27 cellular contexts compared by ENCODE assay signal in the genomic region with DNA sequence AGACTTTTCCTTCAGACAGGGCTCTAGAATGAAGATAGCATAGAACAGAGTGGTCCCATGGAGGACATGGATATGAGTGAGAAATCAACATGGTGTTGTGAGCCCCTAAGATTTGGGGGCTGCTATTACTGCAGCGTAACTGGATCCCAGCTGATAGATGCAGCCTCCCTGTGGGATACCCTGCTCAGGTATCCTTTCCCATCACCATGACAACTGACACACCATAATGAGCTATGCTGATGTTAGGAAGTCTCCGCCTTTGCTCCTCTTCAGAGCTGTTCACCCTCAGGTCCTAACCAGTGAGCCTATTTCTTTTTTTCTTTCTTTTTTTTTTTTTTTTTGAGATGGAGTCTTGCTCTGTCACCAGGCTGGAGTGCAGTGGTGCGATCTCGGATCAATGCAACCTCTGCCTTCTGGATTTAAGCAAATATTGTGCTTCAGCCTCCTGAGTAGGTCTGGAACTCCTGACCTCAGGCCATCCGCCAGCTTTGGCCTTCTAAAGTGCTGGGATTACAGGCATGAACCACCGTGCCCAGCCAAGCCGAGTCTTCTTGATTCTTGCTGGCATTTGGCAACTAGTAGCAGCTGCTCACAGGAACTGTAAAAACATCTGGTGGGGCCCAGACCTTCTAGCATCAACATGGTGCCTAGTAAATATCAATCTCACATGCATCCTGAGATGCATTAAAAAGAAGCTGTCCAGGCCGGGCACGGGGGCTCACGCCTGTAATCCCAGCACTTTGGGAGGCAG. TPM values are rescaled to one million over a fixed set of nuclear protein-coding genes. Genes with fewer than 3 reads are reported as not detected.
DNase-seq lines count a peak whose midpoint lies in the region; TF ChIP-seq lines count a peak whose summit lies in the region.
"Had no signal": no experiment of that assay in that cellular context is flagged by ENCODE, and none has a peak within 500 bp of the region (broad histone marks: within the 10 kb centered on the region; RNA-seq: fewer than 3 reads in every experiment).

No MANE protein-coding gene starts in this region.

- H3K27me3 ChIP-seq in SJCRH30: no peaks in the 10 kb centered on the region
- H3K27me3 ChIP-seq: colonic mucosa, left lung, neutrophil, thyroid gland, vagina had no signal

- H3K9me3 Mint-ChIP-seq in HFFc6: no peaks in the 10 kb centered on the region
- H3K9me3 Mint-ChIP-seq: activated T-cell treated with anti-CD3 and anti-CD28 coated beads, Interleukin-2, amount 50 U/mL, for 4 hours; T-helper 1 cell treated with Interleukin-12 subunit alpha and Interleukin-12 subunit beta and Interleukin-4 antibody, amounts not matched to agents 30 μg/mL and 1 μg/mL, for 36 hours had no signal

- no peak overlapping the region for H3K4me3 ChIP-seq in AG10803 (ENCODE audit: low read length)
- H3K4me3 ChIP-seq in SJCRH30: no peak overlapping the region
- H3K4me3 ChIP-seq: colonic mucosa, left lung, prostate gland, SK-N-MC, thyroid gland, vagina had no signal

- H3K27ac Mint-ChIP-seq in HFFc6: 0 out of 2 replicates have a peak overlapping the region, but pooled peaks have one; percentile 29
- H3K27ac Mint-ChIP-seq: T-helper 1 cell treated with Interleukin-12 subunit alpha and Interleukin-12 subunit beta and Interleukin-4 antibody, amounts not matched to agents 30 μg/mL and 1 μg/mL, for 36 hours had no signal

- H3K36me3 ChIP-seq in SJCRH30: no peaks in the 10 kb centered on the region
- H3K36me3 ChIP-seq: colonic mucosa, left lung, neutrophil, prostate gland, thyroid gland, vagina had no signal

- peaks cover 24% of the 10 kb centered on the region for H3K4me1 Mint-ChIP-seq in HFFc6 (ENCODE audit: low read depth)

- H3K27ac ChIP-seq in SJCRH30: no peak overlapping the region
- H3K27ac ChIP-seq: colonic mucosa, left lung, neutrophil, prostate gland, SK-N-MC, thyroid gland, vagina had no signal

- peaks cover 5% of the 10 kb centered on the region for H3K36me3 Mint-ChIP-seq in HFFc6 (ENCODE audit: low read depth)

- peak; percentile 50 for DNase-seq in AG10803 (ENCODE audit: low read depth)
- DNase-seq in HFFc6: no peak
- peak; percentile 55 to 71 for DNase-seq in SJCRH30
- peak; percentile 60 for DNase-seq in iPS-NIHi11 (ENCODE audit: low spot score)
- DNase-seq in activated T-cell treated with anti-CD3 and anti-CD28 coated beads, Interleukin-2, amount 50 U/mL, for 48 hours: no peak
- DNase-seq in COLO829 (ENCODE audit: low spot score): no peak
- DNase-seq in medulla oblongata (ENCODE audit: extremely low spot score): no peak
- DNase-seq: activated CD4-positive, CD25-positive, alpha-beta regulatory T cell; activated T-cell treated with anti-CD3 and anti-CD28 coated beads, Interleukin-2, amount 50 U/mL, for 4 hours; colonic mucosa; DMS79 treated with DMSO at 0.1 percent for 48 hours; effector CD4-positive, alpha-beta T cell; GDM1; left lung; mesendoderm; NCI-H1092; NCI-H187 treated with DMSO at 0.1 percent for 48 hours; NCI-H345; OCI-M1; stimulated activated CD4-positive, alpha-beta T cell treated with anti-CD3 and anti-CD28 coated beads, Interleukin-12 subunit alpha, Interleukin-12 subunit beta, amount 100 ng/mL, for 4 hours; stimulated activated CD4-positive, alpha-beta T cell treated with anti-CD3 and anti-CD28 coated beads, Interleukin-2, amount 100 ng/mL, for 48 hours; thyroid gland had no signal

- H3K4me1 ChIP-seq in SJCRH30: peaks cover 23% of the 10 kb centered on the region
- H3K4me1 ChIP-seq: colonic mucosa, left lung, prostate gland, thyroid gland had no signal

- peaks cover 4% of the 10 kb centered on the region for H3K27me3 Mint-ChIP-seq in HFFc6 (ENCODE audit: insufficient read depth)

- TF ChIP-seq CTCF in AG10803 (conservative IDR thresholded peaks at IDR 0.05; ENCODE audit: low read length) (no peak), HFFc6 (IDR thresholded peaks at IDR 0.05) (no peak)

- no peaks in the 10 kb centered on the region; the same call in 1 of the 2 replicates for H3K9me3 ChIP-seq in SJCRH30 (replicated peaks)
- H3K9me3 ChIP-seq: colonic mucosa, left lung, neutrophil, prostate gland, thyroid gland, vagina had no signal

- no peak overlapping the region for H3K4me3 Mint-ChIP-seq in HFFc6
- H3K4me3 Mint-ChIP-seq: activated T-cell treated with anti-CD3 and anti-CD28 coated beads, Interleukin-2, amount 50 U/mL, for 4 hours; T-helper 1 cell treated with Interleukin-12 subunit alpha and Interleukin-12 subunit beta and Interleukin-4 antibody, amounts not matched to agents 30 μg/mL and 1 μg/mL, for 36 hours had no signal

RNA-seq across cellular contexts. Expression of a gene that starts 17.1 kb away (rescaled TPM):
- total RNA-seq in HFFc6 (2021; fragmentation: NEBNext Ultra II Directional; extraction: Animal tissue kit (Norgen Biotek cat#: 25700)): 10 to 100 TPM; 56.3 to 71.2 (median 64.2) TPM
- total RNA-seq in SJCRH30 (2014; rRNA removed; shearing (Covaris generic)): 22.6 and 23.9 TPM in 2 replicates

RNA-seq across cellular contexts. Expression of a gene that starts 23.6 kb away (rescaled TPM):
- total RNA-seq in HFFc6 (2021; fragmentation: NEBNext Ultra II Directional; extraction: Animal tissue kit (Norgen Biotek cat#: 25700)): 10 to 100 TPM; 15.0 to 24.5 (median 17.5) TPM
- total RNA-seq in SJCRH30 (2014; rRNA removed; shearing (Covaris generic)): 21.5 and 21.8 TPM in 2 replicates

RNA-seq across cellular contexts. Expression of a gene that starts 23.8 kb away (rescaled TPM):
- total RNA-seq in HFFc6 (2021; fragmentation: NEBNext Ultra II Directional; extraction: Animal tissue kit (Norgen Biotek cat#: 25700)): 10 to 100 TPM; 13.0 to 16.3 (median 14.7) TPM
- total RNA-seq in SJCRH30 (2014; rRNA removed; shearing (Covaris generic)): 20.3 and 26.4 TPM in 2 replicates

RNA-seq across cellular contexts. Expression of a gene that starts 38.3 kb away (rescaled TPM):
- 1 to 10 TPM in 5 of 6 experiments, under 1 TPM in 1; 0.85 to 2.6 (median 1.4) TPM for total RNA-seq in HFFc6 (2021; fragmentation: NEBNext Ultra II Directional; extraction: Animal tissue kit (Norgen Biotek cat#: 25700))
- 2.8 and 4.3 TPM in 2 replicates for total RNA-seq in SJCRH30 (2014; rRNA removed; shearing (Covaris generic))

RNA-seq across cellular contexts. Expression of a gene that starts 40.0 kb away (rescaled TPM):
- total RNA-seq in HFFc6 (2021; fragmentation: NEBNext Ultra II Directional; extraction: Animal tissue kit (Norgen Biotek cat#: 25700)): 1 to 10 TPM; 6.7 to 9.9 (median 7.1) TPM
- total RNA-seq in SJCRH30 (2014; rRNA removed; shearing (Covaris generic)): 0.94 and 1.4 TPM in 2 replicates

Comparison
In these comparisons a context has a peak if more than half of its experiments do, and no peak if none do; other contexts are left out.
1. DNase-seq: peak in AG10803 (single experiment), SJCRH30 (2 of 2) and iPS-NIHi11 (single experiment); none in HFFc6 (single experiment), activated T-cell treated with anti-CD3 and anti-CD28 coated beads, Interleukin-2, amount 50 U/mL, for 48 hours (0 of 2), COLO829 (single experiment) and medulla oblongata (single experiment).